ENCODE assay signal across 8 cellular contexts in the genomic region with DNA sequence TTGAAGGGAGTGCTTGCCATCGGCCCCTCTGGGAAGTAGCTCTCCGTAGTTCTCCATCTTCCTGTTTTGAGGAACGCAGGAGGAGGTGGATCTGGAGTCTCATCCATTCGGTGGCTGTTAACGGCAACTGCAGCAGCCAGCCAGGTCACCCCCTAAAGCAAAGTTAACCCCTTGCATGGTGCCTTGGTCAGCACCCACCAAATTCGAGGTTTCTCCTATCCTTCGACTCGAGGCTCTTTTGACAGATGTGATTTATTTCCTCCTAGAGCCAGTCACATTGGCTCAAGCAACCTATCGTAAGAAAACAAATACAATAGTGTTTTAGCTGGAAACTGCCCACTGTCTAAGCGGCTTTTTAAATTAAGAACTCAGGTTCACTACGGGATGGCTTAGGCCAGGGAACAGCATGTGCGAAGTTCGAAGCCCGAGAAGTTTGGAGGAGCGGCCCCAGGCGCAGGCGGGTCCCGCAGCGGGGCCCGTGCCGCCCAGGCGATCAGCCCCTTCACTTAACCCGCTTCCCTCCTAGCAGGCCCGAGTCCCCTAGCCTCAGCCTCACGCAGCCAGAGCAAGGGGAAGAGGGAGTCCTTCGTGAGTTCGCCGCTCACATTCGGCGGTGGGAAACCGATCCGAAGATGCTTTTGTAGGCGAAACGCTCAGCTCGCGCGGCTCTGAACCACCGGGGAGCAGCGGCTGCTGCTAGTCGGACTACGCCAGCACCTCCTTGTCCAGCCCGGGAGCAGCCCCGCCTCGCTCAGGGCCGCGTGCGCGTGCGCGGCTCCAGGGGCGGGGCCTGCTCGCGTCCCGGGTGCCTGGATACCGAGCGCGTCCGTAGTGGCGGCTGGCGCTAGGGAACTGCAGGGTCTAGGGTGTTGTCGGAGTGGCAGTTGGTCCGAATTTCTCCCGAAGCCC. TPM values are rescaled to one million over a fixed set of nuclear protein-coding genes. Genes with fewer than 3 reads are reported as not detected.
DNase-seq lines count a peak whose midpoint lies in the region; ATAC-seq and TF ChIP-seq lines count a peak whose summit lies in the region.

A gene (plus strand): TSS at position 797 of the 909 bp plus-strand sequence. CDS start 289 bp downstream, outside the sequence.

- peaks cover 5% of the 10 kb centered on the region; the same call in 1 of the 2 replicates for H3K36me3 ChIP-seq in ACC112 (ENCODE audit: insufficient read depth, low read length)
- H3K36me3 ChIP-seq in mammary epithelial cell (ENCODE audit: insufficient read depth, low read length) = no peaks in the 10 kb centered on the region
- peaks cover 8% of the 10 kb centered on the region for H3K36me3 ChIP-seq in smooth muscle cell (ENCODE audit: low read depth)

- in situ Hi-C loops in mammary epithelial cell (cut with MboI; ENCODE audit: low sequenced_read_pairs in 2 of 2) = no loop called here

- peak within 1 kb of the TSS; percentile 35 for H3K9ac ChIP-seq in mammary epithelial cell (ENCODE audit: insufficient read depth, low read length)
- H3K9ac ChIP-seq in smooth muscle cell (ENCODE audit: low read depth) = no peak within 1 kb of the TSS

- no peak for TF ChIP-seq CTCF in WI38 (IDR thresholded peaks at IDR 0.05; ENCODE audit: low read depth, low read length)
- TF ChIP-seq CTCF in mammary epithelial cell (conservative IDR thresholded peaks at IDR 0.05 in 1 of 2, IDR thresholded peaks at IDR 0.05 in 1 of 2; ENCODE audit: extremely low read depth in 1 of 2, insufficient read depth in 1 of 2, low read depth in 1 of 2, low read length in 2 of 2) = no peak
- no peak for TF ChIP-seq CTCF in smooth muscle cell (IDR thresholded peaks at IDR 0.05; ENCODE audit: borderline replicate concordance, insufficient read depth, poor library complexity, severe bottlenecking)

- CTCF ChIA-PET in mammary epithelial cell (lab: Charles Lee; ENCODE audit: low non-redundant PET) = no interaction called here

- H3K79me2 ChIP-seq in ACC112 (ENCODE audit: control insufficient read depth, insufficient read depth, low read length, unreplicated experiment) (no peaks in the 10 kb centered on the region), mammary epithelial cell (ENCODE audit: insufficient read depth, low read length) (no peaks in the 10 kb centered on the region), smooth muscle cell (ENCODE audit: low read depth) (no peaks in the 10 kb centered on the region)

- WGBS in mammary epithelial cell (ENCODE audit: low coverage, missing lambda C conversion rate) = 3% methylated on average over 26 of the region's 63 CpGs
- WGBS in smooth muscle cell (ENCODE audit: low lambda C conversion rate) = 2% methylated on average over 63 of the region's 63 CpGs

- no TSS peak for BruUV-seq in mammary epithelial cell (replicated peaks; lab: Mats Ljungman, UMichigan)

- ATAC-seq in GM18868 (IDR thresholded peaks at IDR 0.05; ENCODE audit: unreplicated experiment) (peak; percentile 97), HG03095 (IDR thresholded peaks at IDR 0.05; ENCODE audit: unreplicated experiment) (peak; percentile 96)

- DNase-seq in NCI-H2171 treated with DMSO at 0.1 percent for 48 hours (lab: John Stamatoyannopoulos, UW) (peak; percentile 89), mammary epithelial cell (peak; percentile 87), iPS-NIHi7 (ENCODE audit: extremely low spot score) (peak; percentile 97), smooth muscle cell (lab: John Stamatoyannopoulos, UW; ENCODE audit: unreplicated experiment) (peak; percentile 60)

- dilution Hi-C loops in mammary epithelial cell (cut with HindIII; ENCODE audit: low sequenced_read_pairs) = no loop called here

- no peaks in the 10 kb centered on the region for H3K9me3 ChIP-seq in mammary epithelial cell (replicated peaks; ENCODE audit: insufficient read depth, low read length)
- H3K9me3 ChIP-seq in smooth muscle cell (replicated peaks; ENCODE audit: low read depth) = no peaks in the 10 kb centered on the region

- no peaks in the 10 kb centered on the region for H3K27me3 ChIP-seq in ACC112 (ENCODE audit: insufficient read depth, low read length)
- H3K27me3 ChIP-seq in mammary epithelial cell (ENCODE audit: insufficient read depth, low read length) = no peaks in the 10 kb centered on the region
- peaks cover 4% of the 10 kb centered on the region for H3K27me3 ChIP-seq in smooth muscle cell (ENCODE audit: low read depth)

- H3K4me1 ChIP-seq in ACC112 (ENCODE audit: control insufficient read depth, insufficient read depth, low read length, unreplicated experiment) (no peaks in the 10 kb centered on the region), mammary epithelial cell (ENCODE audit: insufficient read depth, low read length) (peaks cover 16% of the 10 kb centered on the region), smooth muscle cell (ENCODE audit: low read depth) (no peaks in the 10 kb centered on the region)

- peak within 1 kb of the TSS; percentile 69 for H3K4me3 ChIP-seq in ACC112 (ENCODE audit: low read depth, low read length)
- peak within 1 kb of the TSS; percentile 72 for H3K4me3 ChIP-seq in WI38 (ENCODE audit: low read depth, low read length)
- peak within 1 kb of the TSS; percentile 67 to 87 (median 68) for H3K4me3 ChIP-seq in mammary epithelial cell (replicated peaks in 1 of 3; ENCODE audit: insufficient read depth in 1 of 3, low read depth in 2 of 3, low read length in 3 of 3)
- H3K4me3 ChIP-seq in smooth muscle cell = peak within 1 kb of the TSS; percentile 67

- H3K4me2 ChIP-seq in mammary epithelial cell (ENCODE audit: insufficient read depth, low read depth, low read length) (peak within 1 kb of the TSS; percentile 98), smooth muscle cell (peak within 1 kb of the TSS; percentile 89)

- intact Hi-C loops in mammary epithelial cell (cut with micrococcal nuclease) = no loop called here

- no peak within 1 kb of the TSS for H3K27ac ChIP-seq in ACC112 (ENCODE audit: low read depth, low read length)
- no peak within 1 kb of the TSS for H3K27ac ChIP-seq in mammary epithelial cell (ENCODE audit: insufficient read depth, low read depth, low read length)
- peak within 1 kb of the TSS; percentile 5 for H3K27ac ChIP-seq in smooth muscle cell (ENCODE audit: low read depth)

- H4K20me1 ChIP-seq in mammary epithelial cell (ENCODE audit: insufficient read depth, low read length) = no peaks in the 10 kb centered on the region
- H4K20me1 ChIP-seq in smooth muscle cell (ENCODE audit: low read depth) = peaks cover 6% of the 10 kb centered on the region

- peaks cover 14% of the 10 kb centered on the region for H3F3A ChIP-seq in smooth muscle cell (ENCODE audit: low read depth)

- H2AFZ ChIP-seq in ACC112 (ENCODE audit: low read length, unreplicated experiment) (peak within 1 kb of the TSS; percentile 73), mammary epithelial cell (ENCODE audit: low read depth, low read length) (peak within 1 kb of the TSS; percentile 95), smooth muscle cell (ENCODE audit: low read depth) (no peak within 1 kb of the TSS)

RNA-seq across cellular contexts. Expression of the gene that starts here (rescaled TPM):
- total RNA-seq in mammary epithelial cell (under 1 TPM; 0.17 to 0.24 TPM), smooth muscle cell (0.63 and 3.0 TPM in 2 replicates)
- polyA plus RNA-seq in mammary epithelial cell (0.18 TPM), smooth muscle cell (0.78 TPM in 1 of 2 replicates, not detected in the other)
- not detected for polyA minus RNA-seq in mammary epithelial cell

Comparison
In these comparisons a context has a peak if more than half of its experiments do, and no peak if none do; other contexts are left out.
1. Peak in DNase-seq, H3K4me3 ChIP-seq, H3K9ac ChIP-seq and H3K4me2 ChIP-seq in mammary epithelial cell; RNA of the gene not detected or under 1 TPM.